2 cellular contexts compared by ENCODE assay signal in genomic region chr6:166754218-166755030, GRCh38.
TF ChIP-seq lines count a peak whose summit lies in the region.

No MANE protein-coding gene starts in this region.

TF ChIP-seq in HEK293, 187 proteins besides CTCF, POLR2A, EP300 and RAD21:
- TF ChIP-seq GLIS1 (tag by site-specific recombination; IDR thresholded peaks at IDR 0.05) = 0 out of 2 replicates have a peak, but pooled peaks have one; percentile 18
- TF ChIP-seq ZNF266 (tag by site-specific recombination; IDR thresholded peaks at IDR 0.05; ENCODE audit: low read depth) = peak; percentile 61
- peak; percentile 47 for TF ChIP-seq ZIC2 (tag by site-specific recombination; IDR thresholded peaks at IDR 0.05)
- TF ChIP-seq ZXDB (tag by site-specific recombination; IDR thresholded peaks at IDR 0.05) = no peak
- TF ChIP-seq ZNF747 (tag by site-specific recombination; IDR thresholded peaks at IDR 0.05) = no peak

TF ChIP-seq in H1, 55 proteins besides CTCF, POLR2A, EP300 and RAD21:
- TF ChIP-seq POLR2AphosphoS5 (IDR thresholded peaks at IDR 0.05; ENCODE audit: low read depth, low read length) (0 out of 2 replicates have a peak, but pooled peaks have one; percentile 20), SRF (IDR thresholded peaks at IDR 0.05; ENCODE audit: low read depth, low read length) (no peak)
TF ChIP-seq in H1: peak in this region for 1.
